3 cellular contexts compared by ENCODE assay signal in the genomic region with DNA sequence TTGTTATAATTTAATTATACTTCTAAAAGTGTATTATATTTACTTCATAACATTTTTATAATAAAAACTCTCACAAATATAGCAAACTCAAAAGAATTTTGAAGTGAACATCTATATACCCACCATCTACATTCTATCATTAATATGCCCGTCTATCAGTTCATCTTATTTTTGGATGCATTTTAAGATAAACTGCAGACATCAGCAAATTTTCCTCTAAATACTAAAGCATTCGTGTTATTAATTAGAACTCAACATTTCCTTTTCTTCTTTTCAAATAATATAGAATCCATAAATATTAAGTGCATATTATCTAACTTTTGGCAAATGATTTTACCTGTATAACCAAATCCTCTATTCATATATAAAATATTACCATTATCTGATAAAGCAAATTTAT.
TF ChIP-seq lines count a peak whose summit lies in the region.

No MANE protein-coding gene starts in this region.

TF ChIP-seq in HepG2, 621 proteins besides CTCF, POLR2A, EP300 and RAD21:
- TF ChIP-seq ZNF614 (CRISPR knock-in tag; IDR thresholded peaks at IDR 0.05; ENCODE audit: borderline replicate concordance) (no peak), MAFF (IDR thresholded peaks at IDR 0.05; ENCODE audit: low read depth, low read length) (peak; percentile 92), MAFK (conservative IDR thresholded peaks at IDR 0.05 in 1 of 2, IDR thresholded peaks at IDR 0.05 in 1 of 2; ENCODE audit: low read length in 2 of 2) (peak; percentile 91 to 97)
TF ChIP-seq in HepG2: peak in this region for 2.

TF ChIP-seq in IMR-90, 13 proteins besides CTCF, POLR2A, EP300 and RAD21:
- no peak for TF ChIP-seq BHLHE40 (IDR thresholded peaks at IDR 0.05; ENCODE audit: low read depth, low read length)
- TF ChIP-seq MAFK (IDR thresholded peaks at IDR 0.05; ENCODE audit: low read depth, low read length), result peak; percentile 96
- no peak for TF ChIP-seq RCOR1 (IDR thresholded peaks at IDR 0.05; ENCODE audit: insufficient replicate concordance, low read length)
- no peak for TF ChIP-seq NFE2L2 (IDR thresholded peaks at IDR 0.05; ENCODE audit: low read depth, low read length)
- TF ChIP-seq, protein P1, sequence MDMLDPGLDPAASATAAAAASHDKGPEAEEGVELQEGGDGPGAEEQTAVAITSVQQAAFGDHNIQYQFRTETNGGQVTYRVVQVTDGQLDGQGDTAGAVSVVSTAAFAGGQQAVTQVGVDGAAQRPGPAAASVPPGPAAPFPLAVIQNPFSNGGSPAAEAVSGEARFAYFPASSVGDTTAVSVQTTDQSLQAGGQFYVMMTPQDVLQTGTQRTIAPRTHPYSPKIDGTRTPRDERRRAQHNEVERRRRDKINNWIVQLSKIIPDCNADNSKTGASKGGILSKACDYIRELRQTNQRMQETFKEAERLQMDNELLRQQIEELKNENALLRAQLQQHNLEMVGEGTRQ (IDR thresholded peaks at IDR 0.05; ENCODE audit: low read depth, low read length), result no peak
- no peak for TF ChIP-seq FOS (IDR thresholded peaks at IDR 0.05; ENCODE audit: low read depth, low read length)
- TF ChIP-seq MAZ (IDR thresholded peaks at IDR 0.05; ENCODE audit: borderline replicate concordance, low read depth, low read length), result no peak

TF ChIP-seq in H1, 55 proteins besides CTCF, POLR2A, EP300 and RAD21:
- TF ChIP-seq MAFK (IDR thresholded peaks at IDR 0.05; ENCODE audit: low read depth, low read length) (peak; percentile 59; the same call in 1 of the 2 replicates), ZNF274 (IDR thresholded peaks at IDR 0.05; ENCODE audit: borderline replicate concordance, extremely low read depth, low read length) (no peak), CREB1 (IDR thresholded peaks at IDR 0.05) (no peak)
